ENCODE assay signal across 9 cellular contexts in the genomic region with DNA sequence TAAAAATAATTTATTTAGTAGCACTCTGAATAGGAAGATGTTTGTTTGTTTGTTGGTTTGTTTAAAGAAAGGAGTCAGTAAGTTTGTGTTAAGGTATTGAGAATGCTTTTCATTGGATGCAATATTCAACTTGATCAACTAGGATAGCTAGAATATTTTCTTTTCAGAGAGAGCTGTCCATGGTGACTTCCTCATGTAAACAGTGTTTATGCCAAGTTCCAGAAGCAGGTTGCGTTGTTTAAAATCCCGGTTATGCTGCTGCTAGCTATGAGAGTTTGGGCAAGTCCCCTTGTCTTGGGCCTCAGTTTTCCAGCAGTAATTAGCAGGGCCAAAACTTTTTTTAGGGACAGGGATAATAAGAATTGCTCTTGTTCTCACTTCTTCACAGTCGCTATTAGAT.
"Had no signal": no experiment of that assay in that cellular context is flagged by ENCODE, and none has a peak within 500 bp of the region (broad histone marks: within the 10 kb centered on the region; RNA-seq: fewer than 3 reads in every experiment).

No MANE protein-coding gene starts in this region.

- H3K4me1 ChIP-seq: HAP-1 had no signal

- H3K4me3 Mint-ChIP-seq: HFFc6, IgD-negative memory B cell had no signal

- DNase-seq: GOT3, H7, HFFc6, KG1 had no signal

- H3K27me3 Mint-ChIP-seq: IgD-negative memory B cell had no signal

- ATAC-seq: HepG2, K562 had no signal

- H3K4me3 ChIP-seq: HAP-1, K562 had no signal

- H3K36me3 ChIP-seq: HAP-1 had no signal

- H3K36me3 Mint-ChIP-seq: IgD-negative memory B cell had no signal

- H3K9me3 ChIP-seq: HAP-1 had no signal

- H3K27ac Mint-ChIP-seq: HFFc6, IgD-negative memory B cell had no signal

- H3K27ac ChIP-seq: HL-60 had no signal

- H3K4me1 Mint-ChIP-seq: IgD-negative memory B cell had no signal
